Comparison of ENCODE assay signal across 8 cellular contexts in genomic region chr11:117179048-117179999, GRCh38. TPM values are rescaled to one million over a fixed set of nuclear protein-coding genes. Genes with fewer than 3 reads are reported as not detected.
DNase-seq lines count a peak whose midpoint lies in the region; ATAC-seq and TF ChIP-seq lines count a peak whose summit lies in the region.

No MANE protein-coding gene starts in this region.

- intact Hi-C loops in activated CD8-positive, alpha-beta T cell treated with anti-CD3 and anti-CD28 coated beads for 36 hours (cut with micrococcal nuclease), result loop anchor here (5.0 kb wide), 1 partner anchor 53 kb away; the partner anchor contains the start of genes PCSK7 and RNF214
- intact Hi-C loops in naive thymus-derived CD4-positive, alpha-beta T cell (cut with micrococcal nuclease), result loop anchor here (1.0 to 10.0 kb wide), 6 partner anchors 17 to 407 kb away; partner anchors contain the start of genes BUD13 (in 1 of the 2), CEP164 (in 1 of the 2) and PAFAH1B2 (in 1 of the 2)

- H3K4me3 Mint-ChIP-seq in activated CD8-positive, alpha-beta T cell treated with anti-CD3 and anti-CD28 coated beads for 36 hours, result peak overlapping the region; percentile 92
- H3K4me3 Mint-ChIP-seq in naive thymus-derived CD4-positive, alpha-beta T cell, result peak overlapping the region; percentile 92 to 98 (median 94)

- H3K27me3 ChIP-seq in naive thymus-derived CD4-positive, alpha-beta T cell (ENCODE audit: control insufficient read depth in 2 of 2, insufficient read depth in 2 of 2, low read length in 2 of 2), result no peaks in the 10 kb centered on the region
- no peaks in the 10 kb centered on the region for H3K27me3 ChIP-seq in thymus (ENCODE audit: control insufficient read depth, insufficient read depth)

- no peaks in the 10 kb centered on the region for H3K9me3 Mint-ChIP-seq in activated CD8-positive, alpha-beta T cell treated with anti-CD3 and anti-CD28 coated beads for 36 hours
- no peaks in the 10 kb centered on the region for H3K9me3 Mint-ChIP-seq in naive thymus-derived CD4-positive, alpha-beta T cell

- peak; percentile 37 for ATAC-seq in GM21717 (IDR thresholded peaks at IDR 0.05; ENCODE audit: unreplicated experiment)
- peak; percentile 31 for ATAC-seq in activated CD8-positive, alpha-beta T cell treated with anti-CD3 and anti-CD28 coated beads for 36 hours
- ATAC-seq in naive thymus-derived CD4-positive, alpha-beta T cell, result peak; percentile 59

- H3K4me1 Mint-ChIP-seq in activated CD8-positive, alpha-beta T cell treated with anti-CD3 and anti-CD28 coated beads for 36 hours (ENCODE audit: low read depth), result peaks cover 28% of the 10 kb centered on the region
- peaks cover 26 to 36% (median 30%) of the 10 kb centered on the region in 7 donors for H3K4me1 Mint-ChIP-seq in naive thymus-derived CD4-positive, alpha-beta T cell

- TF ChIP-seq CTCF in LNCaP clone FGC (IDR thresholded peaks at IDR 0.05; ENCODE audit: control insufficient read depth, extremely low read depth, insufficient read depth), result no peak
- no peak for TF ChIP-seq CTCF in activated CD8-positive, alpha-beta T cell treated with anti-CD3 and anti-CD28 coated beads for 36 hours (IDR thresholded peaks at IDR 0.05)
- no peak for TF ChIP-seq CTCF in epithelial cell of proximal tubule (conservative IDR thresholded peaks at IDR 0.05; ENCODE audit: low read depth, low read length)

- H3K4me1 ChIP-seq in naive thymus-derived CD4-positive, alpha-beta T cell (ENCODE audit: control insufficient read depth in 2 of 2, insufficient read depth in 2 of 2, low read length in 2 of 2), result peaks cover 12 to 26% of the 10 kb centered on the region in 2 donors
- H3K4me1 ChIP-seq in thymus (ENCODE audit: control insufficient read depth, insufficient read depth, low read length), result peaks cover 10% of the 10 kb centered on the region

- H3K27me3 Mint-ChIP-seq in activated CD8-positive, alpha-beta T cell treated with anti-CD3 and anti-CD28 coated beads for 36 hours, result no peaks in the 10 kb centered on the region
- no peaks in the 10 kb centered on the region for H3K27me3 Mint-ChIP-seq in naive thymus-derived CD4-positive, alpha-beta T cell

- H3K9me3 ChIP-seq in naive thymus-derived CD4-positive, alpha-beta T cell (ENCODE audit: control insufficient read depth in 2 of 3, low read length in 3 of 3), result no peaks in the 10 kb centered on the region
- H3K9me3 ChIP-seq in thymus (ENCODE audit: control insufficient read depth), result no peaks in the 10 kb centered on the region

- CTCF ChIA-PET in activated CD8-positive, alpha-beta T cell treated with anti-CD3 and anti-CD28 coated beads for 36 hours (lab: Charles Lee), result interaction anchor here (1.2 to 8.8 kb wide), 15 partner anchors 10 to 407 kb away, joined by 3 to 125 read pairs (median 4); partner anchors contain the start of genes APOA5, PAFAH1B2, PCSK7 and RNF214
- CTCF ChIA-PET in naive thymus-derived CD4-positive, alpha-beta T cell (lab: Charles Lee), result interaction anchor here (1.1 to 2.1 kb wide), 5 partner anchors 10 to 388 kb away, joined by 3 to 20 read pairs (median 4); partner anchors contain the start of gene APOA5

- peak overlapping the region; percentile 85 for H3K27ac Mint-ChIP-seq in activated CD8-positive, alpha-beta T cell treated with anti-CD3 and anti-CD28 coated beads for 36 hours
- H3K27ac Mint-ChIP-seq in naive thymus-derived CD4-positive, alpha-beta T cell, result peak overlapping the region; percentile 88 to 98 (median 95)

- 2% methylated on average over 39 of the region's 39 CpGs for WGBS in thymus

- peak overlapping the region; percentile 67 for H3K4me3 ChIP-seq in LNCaP clone FGC (ENCODE audit: low read depth, low read length)
- H3K4me3 ChIP-seq in epithelial cell of proximal tubule (ENCODE audit: low read depth, low read length), result peak overlapping the region; percentile 71
- H3K4me3 ChIP-seq in naive thymus-derived CD4-positive, alpha-beta T cell (ENCODE audit: low read length), result peak overlapping the region; percentile 87
- H3K4me3 ChIP-seq in thymus (ENCODE audit: low read length), result peak overlapping the region; percentile 95

- peaks cover 0 to 11% (median 0%) of the 10 kb centered on the region in 3 experiments for H3K36me3 ChIP-seq in naive thymus-derived CD4-positive, alpha-beta T cell (ENCODE audit: control insufficient read depth in 2 of 3, insufficient read depth in 3 of 3, low read length in 3 of 3)
- H3K36me3 ChIP-seq in thymus (ENCODE audit: control insufficient read depth, insufficient read depth), result peaks cover 7% of the 10 kb centered on the region

- POLR2A ChIA-PET in activated CD8-positive, alpha-beta T cell treated with anti-CD3 and anti-CD28 coated beads for 36 hours (lab: Charles Lee), result interaction anchor here (0.5 to 4.3 kb wide), 13 partner anchors 8 to 250 kb away, joined by 3 to 29 read pairs (median 4); partner anchors contain the start of genes PAFAH1B2, PCSK7 and RNF214
- POLR2A ChIA-PET in naive thymus-derived CD4-positive, alpha-beta T cell (lab: Charles Lee), result interaction anchor here (0.7 to 4.7 kb wide), 15 partner anchors 8 to 407 kb away, joined by 3 to 42 read pairs (median 3); partner anchors contain the start of genes BUD13, CEP164, PAFAH1B2 and PCSK7

- H3K27ac ChIP-seq in naive thymus-derived CD4-positive, alpha-beta T cell (ENCODE audit: low read depth, low read length), result peak overlapping the region; percentile 85
- H3K27ac ChIP-seq in thymus (ENCODE audit: low read depth), result peak overlapping the region; percentile 89

- no peaks in the 10 kb centered on the region for H3K36me3 Mint-ChIP-seq in activated CD8-positive, alpha-beta T cell treated with anti-CD3 and anti-CD28 coated beads for 36 hours (ENCODE audit: low read depth)
- H3K36me3 Mint-ChIP-seq in naive thymus-derived CD4-positive, alpha-beta T cell, result peaks cover 0 to 2% (median 0%) of the 10 kb centered on the region in 5 donors

- peak; percentile 70 for DNase-seq in EH (ENCODE audit: low read depth)
- DNase-seq in LNCaP clone FGC (ENCODE audit: low read depth), result no peak
- peak; percentile 57 for DNase-seq in activated CD8-positive, alpha-beta T cell treated with anti-CD3 and anti-CD28 coated beads for 36 hours
- DNase-seq in epithelial cell of proximal tubule (ENCODE audit: low read depth), result no peak
- peak in 8 of 9 donors; percentile 14 to 57 (median 44) for DNase-seq in naive thymus-derived CD4-positive, alpha-beta T cell
- DNase-seq in ecto neural progenitor cell (ENCODE audit: low spot score), result no peak

RNA-seq across cellular contexts. Expression of gene SIDT2, which starts 0.8 kb away (rescaled TPM):
- 10 to 100 TPM; 16.6 to 17.3 TPM for total RNA-seq in activated CD8-positive, alpha-beta T cell treated with anti-CD3 and anti-CD28 coated beads for 36 hours
- 7.1 and 12.2 TPM in 2 replicates for total RNA-seq in epithelial cell of proximal tubule
- 100 to 1,000 TPM in 2 of 5 experiments, 10 to 100 TPM in 3; 31.7 to 187 (median 60.5) TPM for total RNA-seq in naive thymus-derived CD4-positive, alpha-beta T cell
- 1 to 10 TPM; 2.3 to 3.1 TPM for polyA plus RNA-seq in naive thymus-derived CD4-positive, alpha-beta T cell
- 22.5 TPM for polyA plus RNA-seq in thymus

RNA-seq across cellular contexts. Expression of gene TAGLN, which starts 19.8 kb away (rescaled TPM):
- total RNA-seq in activated CD8-positive, alpha-beta T cell treated with anti-CD3 and anti-CD28 coated beads for 36 hours, result 1 to 10 TPM; 2.0 to 2.5 TPM
- 470 and 583 TPM in 2 replicates for total RNA-seq in epithelial cell of proximal tubule
- total RNA-seq in naive thymus-derived CD4-positive, alpha-beta T cell, result 10 to 100 TPM in 4 of 5 experiments, 1 to 10 TPM in 1; 6.4 to 28.0 (median 18.2) TPM
- polyA plus RNA-seq in naive thymus-derived CD4-positive, alpha-beta T cell, result 1 to 10 TPM in 1 of 2 donors, under 1 TPM in 1; 0.32 to 1.0 TPM
- 906 TPM for polyA plus RNA-seq in thymus

RNA-seq across cellular contexts. Expression of gene PAFAH1B2, which starts 35.2 kb away (rescaled TPM):
- total RNA-seq in activated CD8-positive, alpha-beta T cell treated with anti-CD3 and anti-CD28 coated beads for 36 hours, result 10 to 100 TPM; 50.0 to 50.2 TPM
- total RNA-seq in epithelial cell of proximal tubule, result 95.4 and 103 TPM in 2 replicates
- total RNA-seq in naive thymus-derived CD4-positive, alpha-beta T cell, result 10 to 100 TPM; 48.9 to 62.0 (median 55.8) TPM
- polyA plus RNA-seq in naive thymus-derived CD4-positive, alpha-beta T cell, result 10 to 100 TPM; 13.6 to 18.2 TPM
- 35.2 TPM for polyA plus RNA-seq in thymus

RNA-seq across cellular contexts. Expression of gene PCSK7, which starts 52.5 kb away (rescaled TPM):
- 100 to 1,000 TPM in 1 of 2 experiments, 10 to 100 TPM in 1; 98.8 to 107 TPM for total RNA-seq in activated CD8-positive, alpha-beta T cell treated with anti-CD3 and anti-CD28 coated beads for 36 hours
- 19.6 and 29.6 TPM in 2 replicates for total RNA-seq in epithelial cell of proximal tubule
- 100 to 1,000 TPM; 196 to 319 (median 312) TPM for total RNA-seq in naive thymus-derived CD4-positive, alpha-beta T cell
- polyA plus RNA-seq in naive thymus-derived CD4-positive, alpha-beta T cell, result 10 to 100 TPM; 45.4 to 71.4 TPM
- polyA plus RNA-seq in thymus, result 57.8 TPM

RNA-seq across cellular contexts. Expression of gene RNF214, which starts 53.1 kb away (rescaled TPM):
- total RNA-seq in activated CD8-positive, alpha-beta T cell treated with anti-CD3 and anti-CD28 coated beads for 36 hours, result 10 to 100 TPM; 14.7 to 18.3 TPM
- total RNA-seq in epithelial cell of proximal tubule, result 6.5 and 9.7 TPM in 2 replicates
- 10 to 100 TPM; 16.6 to 36.0 (median 24.0) TPM for total RNA-seq in naive thymus-derived CD4-positive, alpha-beta T cell
- polyA plus RNA-seq in naive thymus-derived CD4-positive, alpha-beta T cell, result 10 to 100 TPM in 1 of 2 donors, 1 to 10 TPM in 1; 9.7 to 10.2 TPM
- 12.0 TPM for polyA plus RNA-seq in thymus

Comparison
In these comparisons a context has a peak if more than half of its experiments do, and no peak if none do; other contexts are left out.
1. DNase-seq: peak in EH (single experiment), activated CD8-positive, alpha-beta T cell treated with anti-CD3 and anti-CD28 coated beads for 36 hours (single experiment) and naive thymus-derived CD4-positive, alpha-beta T cell (8 of 9); none in LNCaP clone FGC (single experiment), epithelial cell of proximal tubule (single experiment) and ecto neural progenitor cell (single experiment).
2. RNA of gene TAGLN, which starts 19.8 kb away (total RNA-seq): 470 to 583 TPM in epithelial cell of proximal tubule; 6.4 to 28.0 TPM in naive thymus-derived CD4-positive, alpha-beta T cell and 2.0 to 2.5 TPM in activated CD8-positive, alpha-beta T cell treated with anti-CD3 and anti-CD28 coated beads for 36 hours; every median in the first group is over 10 times any median in the second.
3. Peak in every context shown above with its lines, with median percentiles within 50 percentile points of each other: ATAC-seq and H3K4me3 ChIP-seq.